In genomic region chr5:80764786-80765185, GRCh38 we compare ENCODE assay signal across 22 cellular contexts.
"Had no signal": no experiment of that assay in that cellular context is flagged by ENCODE, and none has a peak within 500 bp of the region (broad histone marks: within the 10 kb centered on the region; RNA-seq: fewer than 3 reads in every experiment).

No MANE protein-coding gene starts in this region.

- ATAC-seq: effector memory CD8-positive, alpha-beta T cell; naive thymus-derived CD8-positive, alpha-beta T cell; psoas muscle; right cardiac atrium; stimulated activated memory B cell treated with anti-CD40 and anti-IgM and Interleukin-4, amounts not matched to agents 10 μg/mL and 1 μg/mL and 100 μg/mL, for 72 hours; stimulated activated naive CD8-positive, alpha-beta T cell treated with anti-CD3 and anti-CD28 coated beads, Interleukin-15, Interleukin-2, amounts not matched to agents 100 U/mL and 50 U/mL, for 24 hours had no signal

- H3K4me3 ChIP-seq: lung, ovary, psoas muscle, sigmoid colon, skin epidermis, spleen, testis, tibial artery, upper lobe of left lung had no signal

- H3K36me3 ChIP-seq: ovary, upper lobe of left lung had no signal

- H3K9me3 ChIP-seq: ovary, psoas muscle, sigmoid colon, spleen, testis, tibial artery, upper lobe of left lung had no signal

- H3K27me3 ChIP-seq: ovary, sigmoid colon, spleen, testis, tibial artery, upper lobe of left lung had no signal

- DNase-seq: cortex of kidney; effector memory CD8-positive, alpha-beta T cell; mesendoderm; midbrain; naive thymus-derived CD8-positive, alpha-beta T cell; nephron progenitor cell; occipital lobe; ovary; posterior cingulate gyrus; psoas muscle; right cardiac atrium; sigmoid colon; spleen; stimulated activated CD4-positive, alpha-beta T cell treated with anti-CD3 and anti-CD28 coated beads, Interleukin-4, amount 100 ng/mL, for 4 hours; stimulated activated naive CD8-positive, alpha-beta T cell treated with anti-CD3 and anti-CD28 coated beads, Interleukin-15, Interleukin-2, amounts not matched to agents 100 U/mL and 50 U/mL, for 24 hours; substantia nigra; testis; tibial artery; upper lobe of left lung had no signal

- H3K27ac ChIP-seq: ovary, psoas muscle, skin epidermis, spleen, testis, tibial artery, upper lobe of left lung had no signal

- H3K4me1 ChIP-seq: psoas muscle, spleen, testis, tibial artery, upper lobe of left lung had no signal
